In genomic region chr4:118684873-118685811, GRCh38 we compare ENCODE assay signal across 1 cellular context.
TF ChIP-seq lines count a peak whose summit lies in the region.

TSS of gene METTL14 (plus strand) at chr4:118685392. CDS start at chr4:118685535, 143 bp downstream.

TF ChIP-seq in GM12878, 131 proteins besides CTCF, POLR2A, EP300 and RAD21 (continued from another document):
- TF ChIP-seq ATF2 (IDR thresholded peaks at IDR 0.05; ENCODE audit: low read length) (peak; percentile 19; the same call in 1 of the 2 replicates), ZBED1 (IDR thresholded peaks at IDR 0.05; ENCODE audit: borderline replicate concordance) (peak; percentile 50; the same call in 1 of the 2 replicates), CBX3 (IDR thresholded peaks at IDR 0.05; ENCODE audit: borderline replicate concordance, low read depth) (no peak), IRF4 (IDR thresholded peaks at IDR 0.05; ENCODE audit: low read depth, low read length) (no peak), ZNF217 (IDR thresholded peaks at IDR 0.05) (peak; percentile 94), SKIL (IDR thresholded peaks at IDR 0.05; ENCODE audit: low read depth, poor library complexity, severe bottlenecking) (no peak), CHD4 (IDR thresholded peaks at IDR 0.05) (no peak), NFIC (IDR thresholded peaks at IDR 0.05; ENCODE audit: low read depth, low read length) (peak; percentile 13; the same call in 1 of the 2 replicates), TCF3 (IDR thresholded peaks at IDR 0.05; ENCODE audit: borderline replicate concordance, insufficient read depth, low read depth, low read length) (no peak), NFYA (IDR thresholded peaks at IDR 0.05; ENCODE audit: borderline replicate concordance, low read depth, low read length) (no peak), HSF1 (IDR thresholded peaks at IDR 0.05; ENCODE audit: low read depth, low read length) (no peak), ESRRA (IDR thresholded peaks at IDR 0.05; ENCODE audit: low read length) (no peak)
